Comparison of ENCODE assay signal across 25 cellular contexts in genomic region chr6:26231006-26231587, GRCh38.
DNase-seq lines count a peak whose midpoint lies in the region; ATAC-seq, FAIRE-seq and TF ChIP-seq lines count a peak whose summit lies in the region.
"Had no signal": no experiment of that assay in that cellular context is flagged by ENCODE, and none has a peak within 500 bp of the region (broad histone marks: within the 10 kb centered on the region; RNA-seq: fewer than 3 reads in every experiment).

No MANE protein-coding gene starts in this region.

- H3K4me2 ChIP-seq in GM12878 (ENCODE audit: control insufficient read depth, insufficient read depth) = no peak overlapping the region

- peaks cover 5% of the 10 kb centered on the region for H3K4me1 ChIP-seq in GM12878 (ENCODE audit: control insufficient read depth, insufficient read depth, low read length)
- peaks cover 58 to 65% of the 10 kb centered on the region in 2 experiments for H3K4me1 ChIP-seq in neutrophil (ENCODE audit: control insufficient read depth in 1 of 2, insufficient read depth in 1 of 2, low read depth in 1 of 2, low read length in 1 of 2)
- peaks cover 23% of the 10 kb centered on the region for H3K4me1 ChIP-seq in CD4-positive, alpha-beta memory T cell (ENCODE audit: insufficient read depth, low read length)

- SMC1A ChIA-PET in GM12878 (lab: Charles Lee; ENCODE audit: uncharacterized antibody, unreplicated experiment) = no interaction called here

- peak overlapping the region; percentile 9 for H3K4me3 Mint-ChIP-seq in CD4-positive, alpha-beta T cell
- no peak overlapping the region for H3K4me3 Mint-ChIP-seq in CD4-positive, alpha-beta memory T cell
- no peak overlapping the region for H3K4me3 Mint-ChIP-seq in immature natural killer cell
- H3K4me3 Mint-ChIP-seq: activated naive CD4-positive, alpha-beta T cell treated with anti-CD3 and anti-CD28 coated beads for 36 hours; activated T-helper 1 cell treated with anti-CD3 and anti-CD28 coated beads, Interleukin-12 subunit alpha, Interleukin-12 subunit beta, Interleukin-2, Interleukin-4 antibody, amounts not matched to agents 30 ng/mL and 10 ng/mL and 1 ng/mL, durations not matched to agents 14 hours and 24 hours and 36 hours; effector memory CD8-positive, alpha-beta T cell had no signal

- in situ Hi-C loops in GM12878 (cut with MboI) = no loop called here

- no peak for DNase-seq in CD4-positive, alpha-beta T cell
- no peak for DNase-seq in GM12878 (ENCODE audit: low read depth, low spot score)
- no peak for DNase-seq in activated CD4-positive, alpha-beta T cell treated with anti-CD3 and anti-CD28 coated beads for 1 hour
- no peak for DNase-seq in CD4-positive, alpha-beta memory T cell
- no peak for DNase-seq in immature natural killer cell
- DNase-seq: activated CD4-positive, alpha-beta T cell treated with anti-CD3 and anti-CD28 coated beads, Interleukin-2, amount 50 U/mL, for 1 hour; activated naive CD4-positive, alpha-beta T cell treated with anti-CD3 and anti-CD28 coated beads for 36 hours; DMS 273 treated with DMSO at 0.1 percent for 48 hours; effector memory CD8-positive, alpha-beta T cell; heart left ventricle; KBM-7; left cardiac atrium; mammary epithelial cell; NCI-H1436 treated with DMSO at 0.1 percent for 48 hours; OCI-M1; right lobe of liver; Right ventricle myocardium superior; stimulated activated CD4-positive, alpha-beta T cell treated with anti-CD3 and anti-CD28 coated beads, Interleukin-12 subunit alpha, Interleukin-12 subunit beta, amount 100 ng/mL, for 4 hours; stimulated activated CD4-positive, alpha-beta T cell treated with anti-CD3 and anti-CD28 coated beads, Interleukin-4, amount 100 ng/mL, for 1 hour; upper lobe of left lung had no signal

- FAIRE-seq in GM12878 (lab: Jason Lieb, UNC) = no peak

- H3K27ac ChIP-seq in CD4-positive, alpha-beta T cell (ENCODE audit: low read depth, low read length) = no peak overlapping the region
- peak overlapping the region; percentile 14 for H3K27ac ChIP-seq in KOPT-K1 (ENCODE audit: low read depth, low read length, poor library complexity, severe bottlenecking)
- H3K27ac ChIP-seq in GM12878 (ENCODE audit: control insufficient read depth, insufficient read depth) = no peak overlapping the region
- peak overlapping the region; percentile 75 for H3K27ac ChIP-seq in neutrophil
- H3K27ac ChIP-seq in CD4-positive, alpha-beta memory T cell (ENCODE audit: low read depth, low read length) = no peak overlapping the region
- H3K27ac ChIP-seq: coronary artery, right lobe of liver had no signal

- H3K36me3 Mint-ChIP-seq in CD4-positive, alpha-beta T cell (ENCODE audit: low read depth) = peaks cover 28% of the 10 kb centered on the region
- peaks cover 0 to 11% of the 10 kb centered on the region in 2 donors for H3K36me3 Mint-ChIP-seq in CD4-positive, alpha-beta memory T cell
- no peaks in the 10 kb centered on the region for H3K36me3 Mint-ChIP-seq in immature natural killer cell

- CTCF ChIA-PET in CD4-positive, alpha-beta T cell (lab: Charles Lee) = no interaction called here
- CTCF ChIA-PET in GM12878 (lab: Yijun Ruan, JAX) = no interaction called here
- CTCF ChIA-PET in CD4-positive, alpha-beta memory T cell (lab: Charles Lee; ENCODE audit: partially characterized antibody) = interaction anchor here (1.0 kb wide), 2 partner anchors 14 to 40 kb away, joined by 3 read pairs; a partner anchor contains a TSS

- ATAC-seq in CD4-positive, alpha-beta T cell (ENCODE audit: poor library complexity) = no peak
- ATAC-seq in GM12878 = no peak
- ATAC-seq: effector memory CD8-positive, alpha-beta T cell; heart left ventricle; left cardiac atrium; right lobe of liver had no signal

- peaks cover 48% of the 10 kb centered on the region for H3K4me1 Mint-ChIP-seq in CD4-positive, alpha-beta T cell (ENCODE audit: low read depth)
- H3K4me1 Mint-ChIP-seq in CD4-positive, alpha-beta memory T cell = peaks cover 22 to 49% (median 33%) of the 10 kb centered on the region in 4 donors
- H3K4me1 Mint-ChIP-seq in immature natural killer cell = peaks cover 28 to 39% of the 10 kb centered on the region in 2 donors

- H2AFZ ChIP-seq in GM12878 (ENCODE audit: control insufficient read depth, low read depth, low read length) = no peak overlapping the region

- H3K27me3 ChIP-seq in CD4-positive, alpha-beta T cell (ENCODE audit: control insufficient read depth, insufficient read depth, low read length) = no peaks in the 10 kb centered on the region
- no peaks in the 10 kb centered on the region for H3K27me3 ChIP-seq in GM12878 (replicated peaks in 1 of 2; ENCODE audit: control insufficient read depth in 2 of 2, insufficient read depth in 2 of 2, low read length in 1 of 2)
- H3K27me3 ChIP-seq in neutrophil = no peaks in the 10 kb centered on the region
- no peaks in the 10 kb centered on the region for H3K27me3 ChIP-seq in CD4-positive, alpha-beta memory T cell (ENCODE audit: insufficient read depth, low read length)

- POLR2A ChIA-PET in CD4-positive, alpha-beta T cell (lab: Charles Lee) = interaction anchor here (1.6 to 1.8 kb wide), 3 partner anchors 15 to 74 kb away, joined by 4 to 14 read pairs (median 5); a partner anchor contains a TSS
- POLR2A ChIA-PET in GM12878 (lab: Charles Lee) = no interaction called here
- POLR2A ChIA-PET in CD4-positive, alpha-beta memory T cell (lab: Charles Lee; ENCODE audit: partially characterized antibody) = interaction anchor here (1.1 to 2.3 kb wide), 2 partner anchors 15 to 40 kb away, joined by 3 to 17 read pairs; a partner anchor contains a TSS

- no peak for TF ChIP-seq EP300 in GM12878 (IDR thresholded peaks at IDR 0.05; ENCODE audit: borderline replicate concordance in 1 of 2, control insufficient read depth in 1 of 2, low read depth in 2 of 2, low read length in 2 of 2)

- H3K79me2 ChIP-seq in GM12878 (ENCODE audit: control insufficient read depth, insufficient read depth, low read length) = peaks cover 3% of the 10 kb centered on the region

- H3K9ac ChIP-seq in GM12878 (ENCODE audit: control insufficient read depth, insufficient read depth, low read length) = no peak overlapping the region

- TF ChIP-seq POLR2A in GM12878 (IDR thresholded peaks at IDR 0.05; ENCODE audit: low read depth, low read length) = no peak

- TF ChIP-seq CTCF in CD4-positive, alpha-beta T cell (IDR thresholded peaks at IDR 0.05) = no peak
- TF ChIP-seq CTCF in GM12878 (IDR thresholded peaks at IDR 0.05 in 2 of 3, conservative IDR thresholded peaks at IDR 0.05 in 1 of 3; ENCODE audit: control insufficient read depth in 2 of 3, extremely low read depth in 1 of 3, insufficient read depth in 1 of 3, low read depth in 3 of 3, low read length in 3 of 3) (no peak), neutrophil (IDR thresholded peaks at IDR 0.05) (no peak)

- H3K36me3 ChIP-seq in KOPT-K1 (ENCODE audit: insufficient read depth, low read length) (no peaks in the 10 kb centered on the region), GM12878 (ENCODE audit: control insufficient read depth in 2 of 2, insufficient read depth in 2 of 2, low read length in 1 of 2) (no peaks in the 10 kb centered on the region), neutrophil (no peaks in the 10 kb centered on the region)
- no peaks in the 10 kb centered on the region for H3K36me3 ChIP-seq in CD4-positive, alpha-beta memory T cell (ENCODE audit: insufficient read depth, low read length)
- H3K36me3 ChIP-seq: heart left ventricle, right lobe of liver, upper lobe of left lung had no signal

- peaks cover 8% of the 10 kb centered on the region for H3K27me3 Mint-ChIP-seq in CD4-positive, alpha-beta T cell
- no peaks in the 10 kb centered on the region for H3K27me3 Mint-ChIP-seq in CD4-positive, alpha-beta memory T cell
- peaks cover 0 to 18% (median 18%) of the 10 kb centered on the region in 3 donors for H3K27me3 Mint-ChIP-seq in immature natural killer cell (ENCODE audit: low read depth in 3 of 3)
- H3K27me3 Mint-ChIP-seq: effector memory CD8-positive, alpha-beta T cell had no signal

- RAD21 ChIA-PET in GM12878 (lab: Charles Lee; ENCODE audit: unreplicated experiment) = no interaction called here

- H4K20me1 ChIP-seq in GM12878 (ENCODE audit: control insufficient read depth, insufficient read depth) = no peaks in the 10 kb centered on the region

- H3K9me3 Mint-ChIP-seq in CD4-positive, alpha-beta T cell = no peaks in the 10 kb centered on the region
- H3K9me3 Mint-ChIP-seq in CD4-positive, alpha-beta memory T cell = peaks cover 0 to 2% (median 0%) of the 10 kb centered on the region in 8 donors
- H3K9me3 Mint-ChIP-seq in immature natural killer cell = no peaks in the 10 kb centered on the region
- H3K9me3 Mint-ChIP-seq: activated naive CD4-positive, alpha-beta T cell treated with anti-CD3 and anti-CD28 coated beads for 36 hours; activated T-helper 1 cell treated with anti-CD3 and anti-CD28 coated beads, Interleukin-12 subunit alpha, Interleukin-12 subunit beta, Interleukin-2, Interleukin-4 antibody, amounts not matched to agents 30 ng/mL and 10 ng/mL and 1 ng/mL, durations not matched to agents 14 hours and 24 hours and 36 hours; effector memory CD8-positive, alpha-beta T cell; T-helper 2 cell treated with Interferon-gamma antibody and Interleukin-4, amounts not matched to agents 5 μg/mL and 100 μg/mL, for 36 hours had no signal

- no TSS peak for BruUV-seq in GM12878 (replicated peaks; lab: Mats Ljungman, UMichigan)

- intact Hi-C loops in CD4-positive, alpha-beta T cell (cut with DNase I, micrococcal nuclease) = loop anchor here in 1 of 2 experiments (5.0 kb wide), 1 partner anchor 41 kb away; a partner anchor contains a TSS
- intact Hi-C loops in GM12878 (cut with micrococcal nuclease; ENCODE audit: unreplicated experiment) = loop anchor here (10.0 kb wide), 1 partner anchor 1664 kb away; a partner anchor contains a TSS
- intact Hi-C loops in CD4-positive, alpha-beta memory T cell (cut with micrococcal nuclease) = loop anchor here (5.0 kb wide), 1 partner anchor 336 kb away; no protein-coding TSS in a partner anchor

- H3K27ac Mint-ChIP-seq in CD4-positive, alpha-beta T cell = peak overlapping the region; percentile 42
- peak overlapping the region in 2 of 7 donors; percentile 23 to 68 for H3K27ac Mint-ChIP-seq in CD4-positive, alpha-beta memory T cell
- peak overlapping the region in 1 of 6 donors; percentile 10 for H3K27ac Mint-ChIP-seq in immature natural killer cell
- H3K27ac Mint-ChIP-seq: activated T-helper 1 cell treated with anti-CD3 and anti-CD28 coated beads, Interleukin-12 subunit alpha, Interleukin-12 subunit beta, Interleukin-2, Interleukin-4 antibody, amounts not matched to agents 30 ng/mL and 10 ng/mL and 1 ng/mL, durations not matched to agents 14 hours and 24 hours and 36 hours; effector memory CD8-positive, alpha-beta T cell; T-helper 2 cell treated with Interferon-gamma antibody and Interleukin-4, amounts not matched to agents 5 μg/mL and 100 μg/mL, for 36 hours had no signal

- H3K9me3 ChIP-seq in CD4-positive, alpha-beta T cell (ENCODE audit: control insufficient read depth, low read length) = no peaks in the 10 kb centered on the region
- H3K9me3 ChIP-seq in KOPT-K1 (ENCODE audit: insufficient read depth, low read length, poor library complexity, severe bottlenecking) (no peaks in the 10 kb centered on the region), GM12878 (replicated peaks; ENCODE audit: control insufficient read depth, insufficient read depth, low read length) (no peaks in the 10 kb centered on the region), neutrophil (no peaks in the 10 kb centered on the region)
- no peaks in the 10 kb centered on the region for H3K9me3 ChIP-seq in CD4-positive, alpha-beta memory T cell (ENCODE audit: control insufficient read depth in 1 of 2, low read length in 2 of 2)
- H3K9me3 ChIP-seq: heart left ventricle, right lobe of liver, upper lobe of left lung had no signal

- H3K4me3 ChIP-seq in GM12878 (no peak overlapping the region), neutrophil (ENCODE audit: low read depth in 1 of 2, low read length in 1 of 2) (peak overlapping the region in 1 of 2 experiments; percentile 24)
- no peak overlapping the region for H3K4me3 ChIP-seq in CD4-positive, alpha-beta memory T cell (ENCODE audit: low read length in 2 of 2)
- H3K4me3 ChIP-seq: coronary artery, heart left ventricle, right lobe of liver, upper lobe of left lung had no signal

- TF ChIP-seq RAD21 in GM12878 (IDR thresholded peaks at IDR 0.05; ENCODE audit: insufficient read depth, low read depth, low read length) = no peak

- WGBS in GM12878 (ENCODE audit: insufficient coverage, insufficient replicate concordance, low lambda C conversion rate, missing lambda C conversion rate) = 98% methylated on average over 5 of the region's 5 CpGs

Comparison
In these comparisons a context has a peak if more than half of its experiments do, and no peak if none do; other contexts are left out.
1. H3K27ac ChIP-seq: peak in KOPT-K1 (single experiment) and neutrophil (single experiment); none in CD4-positive, alpha-beta T cell (single experiment), GM12878 (single experiment) and CD4-positive, alpha-beta memory T cell (single experiment).